In genomic region chr9:137108608-137109249, GRCh38 we compare ENCODE assay signal across 1 cellular context.
TF ChIP-seq lines count a peak whose summit lies in the region.

No MANE protein-coding gene starts in this region.

TF ChIP-seq in SK-N-SH, 30 proteins besides CTCF, POLR2A, EP300 and RAD21:
- TF ChIP-seq NFIC (IDR thresholded peaks at IDR 0.05; ENCODE audit: borderline replicate concordance): no peak
- TF ChIP-seq JUND (IDR thresholded peaks at IDR 0.05): no peak
- TF ChIP-seq RFX5 (IDR thresholded peaks at IDR 0.05; ENCODE audit: low read length): no peak
- no peak for TF ChIP-seq USF2 (IDR thresholded peaks at IDR 0.05; ENCODE audit: borderline replicate concordance, low read depth, low read length)
- TF ChIP-seq RXRA (IDR thresholded peaks at IDR 0.05; ENCODE audit: borderline replicate concordance, low read depth): no peak
- no peak for TF ChIP-seq ZBTB33 (IDR thresholded peaks at IDR 0.05; ENCODE audit: borderline replicate concordance, low read depth)
- TF ChIP-seq SMC3 (IDR thresholded peaks at IDR 0.05; ENCODE audit: low read depth, low read length): no peak
- no peak for TF ChIP-seq FOXJ3 (CRISPR knock-in tag; IDR thresholded peaks at IDR 0.05)
- TF ChIP-seq MEF2A (IDR thresholded peaks at IDR 0.05; ENCODE audit: borderline replicate concordance, low read depth): no peak
- no peak for TF ChIP-seq SIN3A (IDR thresholded peaks at IDR 0.05; ENCODE audit: borderline replicate concordance, low read depth, low read length)
- TF ChIP-seq NRF1 (IDR thresholded peaks at IDR 0.05; ENCODE audit: low read depth, low read length): no peak
- TF ChIP-seq POLR2AphosphoS5 (IDR thresholded peaks at IDR 0.05; ENCODE audit: low read depth, low read length): no peak
- no peak for TF ChIP-seq GATA2 (CRISPR knock-in tag; IDR thresholded peaks at IDR 0.05)
